ENCODE assay signal across 35 cellular contexts in the genomic region with DNA sequence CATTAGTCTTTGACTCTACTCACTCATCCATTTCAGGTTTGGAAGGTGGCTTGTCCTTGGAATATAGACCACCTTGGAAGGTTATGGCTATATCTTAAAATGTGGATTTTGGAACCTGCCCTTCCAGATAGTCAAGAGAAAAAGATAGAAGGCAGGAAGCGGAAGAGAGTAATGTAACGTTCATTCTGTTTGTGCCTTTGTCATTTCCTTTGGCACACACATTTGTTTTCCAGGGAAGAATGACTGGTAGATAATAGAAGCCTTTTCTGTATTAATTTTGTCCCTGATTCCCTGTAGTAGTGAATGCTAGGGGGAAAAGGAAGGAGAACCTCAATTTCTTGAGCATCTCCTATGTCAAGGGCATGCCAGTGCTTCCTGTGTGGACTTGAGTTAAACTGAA. TPM values are rescaled to one million over a fixed set of nuclear protein-coding genes. Genes with fewer than 3 reads are reported as not detected.
"Had no signal": no experiment of that assay in that cellular context is flagged by ENCODE, and none has a peak within 500 bp of the region (broad histone marks: within the 10 kb centered on the region; RNA-seq: fewer than 3 reads in every experiment).

No MANE protein-coding gene starts in this region.

- FAIRE-seq: frontal cortex had no signal

- H3K27me3 ChIP-seq: adrenal gland, body of pancreas, cardiac muscle cell, colonic mucosa, esophagus squamous epithelium, heart left ventricle had no signal

- H3K27ac ChIP-seq: adrenal gland, body of pancreas, cardiac muscle cell, colonic mucosa, epithelial cell of prostate, esophagus squamous epithelium, heart left ventricle had no signal

- H3K36me3 ChIP-seq: adrenal gland, cardiac muscle cell, colonic mucosa, heart left ventricle had no signal

- H3K9me3 ChIP-seq: adrenal gland, body of pancreas, colonic mucosa, esophagus squamous epithelium, heart left ventricle had no signal

- DNase-seq: activated CD4-positive, alpha-beta memory T cell treated with anti-CD3 and anti-CD28 coated beads for 36 hours; activated CD4-positive, alpha-beta T cell treated with anti-CD3 and anti-CD28 coated beads for 36 hours; activated CD4-positive, alpha-beta T cell treated with anti-CD3 and anti-CD28 coated beads, Interleukin-2, amount 10 ng/mL, durations not matched to agents 24 days and 14 days; activated CD4-positive, CD25-positive, alpha-beta regulatory T cell; activated CD4-positive, CD25-positive, alpha-beta regulatory T cell treated with anti-CD3 and anti-CD28 coated beads, Interleukin-2, amount 50 U/mL, for 72 hours; activated CD8-positive, alpha-beta memory T cell treated with anti-CD3 and anti-CD28 coated beads, Interleukin-2, amount 10 ng/mL, durations not matched to agents 7 days and 5 days; activated CD8-positive, alpha-beta memory T cell treated with anti-CD3 and anti-CD28 coated beads, Interleukin-2, amount 50 U/mL, for 4 hours; activated CD8-positive, alpha-beta T cell treated with anti-CD3 and anti-CD28 coated beads, Interleukin-2, amount 10 ng/mL, durations not matched to agents 7 days and 5 days; activated effector memory CD4-positive, alpha-beta T cell treated with anti-CD3 and anti-CD28 coated beads, Interleukin-2, amount 50 U/mL, for 16 hours; activated naive CD4-positive, alpha-beta T cell treated with anti-CD3 and anti-CD28 coated beads for 36 hours; activated naive CD8-positive, alpha-beta T cell treated with anti-CD3 and anti-CD28 coated beads for 36 hours; activated naive CD8-positive, alpha-beta T cell treated with anti-CD3 and anti-CD28 coated beads, Interleukin-2, amount 50 U/mL, for 24 hours; activated T-cell treated with anti-CD3 and anti-CD28 coated beads, Interleukin-2, amount 50 U/mL, for 1 hour; activated T-cell treated with anti-CD3 and anti-CD28 coated beads, Interleukin-2, amount 50 U/mL, for 48 hours; adrenal gland; amygdala; aorta; body of pancreas; central memory CD4-positive, alpha-beta T cell; cerebellar nuclear complex; colonic mucosa; effector CD4-positive, alpha-beta T cell; effector memory CD8-positive, alpha-beta T cell; esophagus squamous epithelium; foreskin fibroblast; glutamatergic neuron; heart left ventricle; T-helper 2 cell had no signal

- H3K4me1 ChIP-seq: adrenal gland, colonic mucosa, esophagus squamous epithelium, heart left ventricle had no signal

- ATAC-seq: activated CD4-positive, alpha-beta T cell treated with anti-CD3 and anti-CD28 coated beads for 36 hours; activated CD8-positive, alpha-beta memory T cell treated with anti-CD3 and anti-CD28 coated beads, Interleukin-2, amount 10 ng/mL, durations not matched to agents 7 days and 5 days; activated CD8-positive, alpha-beta T cell treated with anti-CD3 and anti-CD28 coated beads, Interleukin-2, amount 10 ng/mL, durations not matched to agents 7 days and 5 days; activated naive CD8-positive, alpha-beta T cell treated with anti-CD3 and anti-CD28 coated beads, Interleukin-2, amount 50 U/mL, for 24 hours; body of pancreas; effector memory CD8-positive, alpha-beta T cell; heart left ventricle had no signal

- H3K4me3 ChIP-seq: adrenal gland, body of pancreas, cardiac muscle cell, colonic mucosa, esophagus squamous epithelium, heart left ventricle had no signal

RNA-seq across cellular contexts. Expression of a gene that starts 54.7 kb away (rescaled TPM):
- total RNA-seq: activated CD4-positive, alpha-beta memory T cell treated with anti-CD3 and anti-CD28 coated beads for 36 hours; activated CD4-positive, alpha-beta T cell treated with anti-CD3 and anti-CD28 coated beads for 36 hours; activated CD4-positive, alpha-beta T cell treated with anti-CD3 and anti-CD28 coated beads, Interleukin-2, amount 10 ng/mL, durations not matched to agents 24 days and 14 days; activated CD8-positive, alpha-beta memory T cell treated with anti-CD3 and anti-CD28 coated beads for 36 hours; activated CD8-positive, alpha-beta memory T cell treated with anti-CD3 and anti-CD28 coated beads, Interleukin-2, amount 10 ng/mL, durations not matched to agents 7 days and 5 days; activated CD8-positive, alpha-beta T cell treated with anti-CD3 and anti-CD28 coated beads, Interleukin-2, amount 10 ng/mL, durations not matched to agents 7 days and 5 days; activated naive CD4-positive, alpha-beta T cell treated with anti-CD3 and anti-CD28 coated beads for 36 hours; activated naive CD8-positive, alpha-beta T cell treated with anti-CD3 and anti-CD28 coated beads for 36 hours; activated T-helper 1 cell treated with anti-CD3 and anti-CD28 coated beads, Interleukin-12 subunit alpha, Interleukin-12 subunit beta, Interleukin-2, Interleukin-4 antibody, amounts not matched to agents 30 ng/mL and 10 ng/mL and 1 ng/mL, durations not matched to agents 14 hours and 24 hours and 36 hours; activated T-helper 2 cell treated with anti-CD3 and anti-CD28 coated beads, Interferon-gamma antibody, Interleukin-2, Interleukin-4, amounts not matched to agents 10 μg/mL and 5 μg/mL and 100 μg/mL, durations not matched to agents 14 hours and 24 hours and 36 hours; T-helper 1 cell treated with Interleukin-12 subunit alpha and Interleukin-12 subunit beta and Interleukin-4 antibody, amounts not matched to agents 30 ng/mL and 1 ng/mL, for 36 hours had no signal
